In the genomic region with DNA sequence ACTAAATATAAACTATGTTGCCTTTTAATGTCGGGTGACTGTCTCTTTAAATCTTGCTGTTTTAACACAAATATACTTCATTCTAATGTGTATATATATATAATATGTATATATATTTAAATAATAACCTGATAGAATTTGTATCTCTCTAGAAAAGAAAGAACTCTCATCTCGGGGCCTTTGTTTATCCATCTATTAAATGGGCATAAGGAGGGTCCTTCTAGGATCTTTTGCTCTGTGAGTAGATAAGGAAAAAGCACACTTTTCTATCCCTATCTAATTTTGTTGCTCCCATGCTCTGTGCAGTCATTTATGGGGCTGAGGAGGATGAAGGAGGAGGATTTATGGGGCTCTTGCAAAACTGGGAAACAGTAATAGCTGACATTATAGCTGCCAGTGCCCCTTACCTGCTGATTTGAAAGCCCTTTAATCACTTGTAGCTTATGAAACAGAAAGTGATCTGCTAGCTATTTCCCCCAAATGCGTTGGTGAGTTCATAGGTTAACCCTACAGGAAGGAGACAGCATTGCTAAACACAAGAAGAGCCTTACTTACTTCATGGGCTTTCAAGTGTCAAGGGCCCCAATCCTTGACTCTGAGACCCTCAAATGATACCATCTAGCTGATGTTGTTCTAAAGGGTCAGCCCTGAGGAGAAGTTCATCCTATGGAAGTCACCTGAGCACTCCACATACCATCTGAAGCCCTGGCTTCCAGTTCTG, we compare ENCODE assay signal across 1 cellular context.
TF ChIP-seq lines count a peak whose summit lies in the region.

No MANE protein-coding gene starts in this region.

TF ChIP-seq in GM23338, 12 proteins besides CTCF, POLR2A, EP300 and RAD21 (continued from another document):
- TF ChIP-seq, protein P1, sequence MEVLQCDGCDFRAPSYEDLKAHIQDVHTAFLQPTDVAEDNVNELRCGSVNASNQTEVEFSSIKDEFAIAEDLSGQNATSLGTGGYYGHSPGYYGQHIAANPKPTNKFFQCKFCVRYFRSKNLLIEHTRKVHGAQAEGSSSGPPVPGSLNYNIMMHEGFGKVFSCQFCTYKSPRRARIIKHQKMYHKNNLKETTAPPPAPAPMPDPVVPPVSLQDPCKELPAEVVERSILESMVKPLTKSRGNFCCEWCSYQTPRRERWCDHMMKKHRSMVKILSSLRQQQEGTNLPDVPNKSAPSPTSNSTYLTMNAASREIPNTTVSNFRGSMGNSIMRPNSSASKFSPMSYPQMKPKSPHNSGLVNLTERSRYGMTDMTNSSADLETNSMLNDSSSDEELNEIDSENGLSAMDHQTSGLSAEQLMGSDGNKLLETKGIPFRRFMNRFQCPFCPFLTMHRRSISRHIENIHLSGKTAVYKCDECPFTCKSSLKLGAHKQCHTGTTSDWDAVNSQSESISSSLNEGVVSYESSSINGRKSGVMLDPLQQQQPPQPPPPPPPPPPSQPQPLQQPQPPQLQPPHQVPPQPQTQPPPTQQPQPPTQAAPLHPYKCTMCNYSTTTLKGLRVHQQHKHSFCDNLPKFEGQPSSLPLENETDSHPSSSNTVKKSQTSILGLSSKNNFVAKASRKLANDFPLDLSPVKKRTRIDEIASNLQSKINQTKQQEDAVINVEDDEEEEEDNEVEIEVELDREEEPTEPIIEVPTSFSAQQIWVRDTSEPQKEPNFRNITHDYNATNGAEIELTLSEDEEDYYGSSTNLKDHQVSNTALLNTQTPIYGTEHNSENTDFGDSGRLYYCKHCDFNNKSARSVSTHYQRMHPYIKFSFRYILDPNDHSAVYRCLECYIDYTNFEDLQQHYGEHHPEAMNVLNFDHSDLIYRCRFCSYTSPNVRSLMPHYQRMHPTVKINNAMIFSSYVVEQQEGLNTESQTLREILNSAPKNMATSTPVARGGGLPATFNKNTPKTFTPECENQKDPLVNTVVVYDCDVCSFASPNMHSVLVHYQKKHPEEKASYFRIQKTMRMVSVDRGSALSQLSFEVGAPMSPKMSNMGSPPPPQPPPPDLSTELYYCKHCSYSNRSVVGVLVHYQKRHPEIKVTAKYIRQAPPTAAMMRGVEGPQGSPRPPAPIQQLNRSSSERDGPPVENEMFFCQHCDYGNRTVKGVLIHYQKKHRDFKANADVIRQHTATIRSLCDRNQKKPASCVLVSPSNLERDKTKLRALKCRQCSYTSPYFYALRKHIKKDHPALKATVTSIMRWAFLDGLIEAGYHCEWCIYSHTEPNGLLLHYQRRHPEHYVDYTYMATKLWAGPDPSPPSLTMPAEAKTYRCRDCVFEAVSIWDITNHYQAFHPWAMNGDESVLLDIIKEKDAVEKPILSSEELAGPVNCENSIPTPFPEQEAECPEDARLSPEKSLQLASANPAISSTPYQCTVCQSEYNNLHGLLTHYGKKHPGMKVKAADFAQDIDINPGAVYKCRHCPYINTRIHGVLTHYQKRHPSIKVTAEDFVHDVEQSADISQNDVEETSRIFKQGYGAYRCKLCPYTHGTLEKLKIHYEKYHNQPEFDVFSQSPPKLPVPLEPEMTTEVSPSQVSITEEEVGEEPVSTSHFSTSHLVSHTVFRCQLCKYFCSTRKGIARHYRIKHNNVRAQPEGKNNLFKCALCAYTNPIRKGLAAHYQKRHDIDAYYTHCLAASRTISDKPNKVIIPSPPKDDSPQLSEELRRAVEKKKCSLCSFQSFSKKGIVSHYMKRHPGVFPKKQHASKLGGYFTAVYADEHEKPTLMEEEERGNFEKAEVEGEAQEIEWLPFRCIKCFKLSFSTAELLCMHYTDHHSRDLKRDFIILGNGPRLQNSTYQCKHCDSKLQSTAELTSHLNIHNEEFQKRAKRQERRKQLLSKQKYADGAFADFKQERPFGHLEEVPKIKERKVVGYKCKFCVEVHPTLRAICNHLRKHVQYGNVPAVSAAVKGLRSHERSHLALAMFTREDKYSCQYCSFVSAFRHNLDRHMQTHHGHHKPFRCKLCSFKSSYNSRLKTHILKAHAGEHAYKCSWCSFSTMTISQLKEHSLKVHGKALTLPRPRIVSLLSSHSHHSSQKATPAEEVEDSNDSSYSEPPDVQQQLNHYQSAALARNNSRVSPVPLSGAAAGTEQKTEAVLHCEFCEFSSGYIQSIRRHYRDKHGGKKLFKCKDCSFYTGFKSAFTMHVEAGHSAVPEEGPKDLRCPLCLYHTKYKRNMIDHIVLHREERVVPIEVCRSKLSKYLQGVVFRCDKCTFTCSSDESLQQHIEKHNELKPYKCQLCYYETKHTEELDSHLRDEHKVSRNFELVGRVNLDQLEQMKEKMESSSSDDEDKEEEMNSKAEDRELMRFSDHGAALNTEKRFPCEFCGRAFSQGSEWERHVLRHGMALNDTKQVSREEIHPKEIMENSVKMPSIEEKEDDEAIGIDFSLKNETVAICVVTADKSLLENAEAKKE (CRISPR knock-in tag; IDR thresholded peaks at IDR 0.05) = no peak
- no peak for TF ChIP-seq ZNF331 (CRISPR knock-in tag; IDR thresholded peaks at IDR 0.05; ENCODE audit: low read depth)
